ENCODE assay signal across 8 cellular contexts in genomic region chr3:195909645-195910498, GRCh38. TPM values are rescaled to one million over a fixed set of nuclear protein-coding genes. Genes with fewer than 3 reads are reported as not detected.
A peak's percentile ranks its signal among the peaks of the same experiment; 100 is the strongest.
DNase-seq lines count a peak whose midpoint lies in the region; ATAC-seq and TF ChIP-seq lines count a peak whose summit lies in the region.

No MANE protein-coding gene starts in this region.

- H3K4me3 ChIP-seq in neural progenitor cell, result peak overlapping the region; percentile 95

- no peaks in the 10 kb centered on the region for H3K27me3 ChIP-seq in foreskin keratinocyte
- peaks cover 32% of the 10 kb centered on the region for H3K27me3 ChIP-seq in neural progenitor cell

- H3K4me1 ChIP-seq in foreskin keratinocyte (peaks cover 16% of the 10 kb centered on the region), neural progenitor cell (peaks cover 19% of the 10 kb centered on the region)

- peak overlapping the region; percentile 87 for H2AFZ ChIP-seq in neural progenitor cell (replicated peaks)

- no peak for TF ChIP-seq CTCF in foreskin keratinocyte (conservative IDR thresholded peaks at IDR 0.05)
- TF ChIP-seq CTCF in neural progenitor cell (IDR thresholded peaks at IDR 0.05), result no peak

- DNase-seq in DMS114 treated with DMSO at 0.1 percent for 48 hours (lab: John Stamatoyannopoulos, UW; ENCODE audit: unreplicated experiment), result peak; percentile 56
- DNase-seq in Kasumi-1 (lab: John Stamatoyannopoulos, UW), result peak; percentile 67 to 71
- peak; percentile 93 for DNase-seq in RPMI8226
- peak; percentile 90 for DNase-seq in activated gamma-delta T cell treated with Interleukin-2 at 50 U/mL for 16 hours
- DNase-seq in foreskin keratinocyte, result peak in 1 of 2 donors; percentile 50
- peak; percentile 88 for DNase-seq in neural progenitor cell (ENCODE audit: low spot score)
- DNase-seq in stromal cell of bone marrow (ENCODE audit: low read depth), result peak; percentile 56

- H3K79me2 ChIP-seq in neural progenitor cell (ENCODE audit: low read depth), result peaks cover 41% of the 10 kb centered on the region

- ATAC-seq in GM21737 (IDR thresholded peaks at IDR 0.05; ENCODE audit: unreplicated experiment), result peak; percentile 38
- ATAC-seq in foreskin keratinocyte, result peak; percentile 32

- peaks cover 33% of the 10 kb centered on the region for H3F3A ChIP-seq in neural progenitor cell (ENCODE audit: low read depth)

- H3K4me3 Mint-ChIP-seq in neural progenitor cell, result peak overlapping the region; percentile 86

- no peaks in the 10 kb centered on the region for H3K9me3 ChIP-seq in neural progenitor cell (ENCODE audit: low read depth)

- H4K20me1 ChIP-seq in neural progenitor cell (ENCODE audit: low read depth), result peaks cover 39% of the 10 kb centered on the region

- H3K4me2 ChIP-seq in neural progenitor cell, result peak overlapping the region; percentile 81

- H3K27ac ChIP-seq in foreskin keratinocyte (peak overlapping the region; percentile 44), neural progenitor cell (no peak overlapping the region)

- peak overlapping the region; percentile 25 for H3K27ac Mint-ChIP-seq in neural progenitor cell

- peaks cover 17% of the 10 kb centered on the region for H3K27me3 Mint-ChIP-seq in neural progenitor cell (ENCODE audit: insufficient read depth, low read depth)

- H3K9me3 Mint-ChIP-seq in neural progenitor cell, result no peaks in the 10 kb centered on the region

- H3K36me3 Mint-ChIP-seq in neural progenitor cell, result peaks cover 4% of the 10 kb centered on the region

- no peaks in the 10 kb centered on the region for H3K36me3 ChIP-seq in neural progenitor cell

- H3K4me1 Mint-ChIP-seq in neural progenitor cell, result peaks cover 37% of the 10 kb centered on the region

- no peak overlapping the region for H3K9ac ChIP-seq in neural progenitor cell

RNA-seq across cellular contexts. Expression of gene TNK2, which starts 1.5 kb away (rescaled TPM):
- 26.7 and 29.8 TPM in 2 replicates for total RNA-seq in foreskin keratinocyte
- polyA plus RNA-seq in foreskin keratinocyte, result 28.1 and 30.7 TPM in 2 replicates
- 5.4 and 19.0 TPM in 2 replicates for total RNA-seq in neural progenitor cell (ENCODE audit: low replicate concordance)
